19 cellular contexts compared by ENCODE assay signal in genomic region chr19:39345956-39346355, GRCh38. TPM values are rescaled to one million over a fixed set of nuclear protein-coding genes. Genes with fewer than 3 reads are reported as not detected.
DNase-seq lines count a peak whose midpoint lies in the region; ATAC-seq and TF ChIP-seq lines count a peak whose summit lies in the region.
"Had no signal": no experiment of that assay in that cellular context is flagged by ENCODE, and none has a peak within 500 bp of the region (broad histone marks: within the 10 kb centered on the region; RNA-seq: fewer than 3 reads in every experiment).

No MANE protein-coding gene starts in this region.

- no peaks in the 10 kb centered on the region for H3K27me3 ChIP-seq in CD4-positive, alpha-beta T cell (ENCODE audit: control insufficient read depth, insufficient read depth, low read length)
- H3K27me3 ChIP-seq in OCI-LY3 (ENCODE audit: low read depth, low read length) (no peaks in the 10 kb centered on the region), esophagus muscularis mucosa (no peaks in the 10 kb centered on the region), psoas muscle (ENCODE audit: insufficient read depth in 3 of 3, low read length in 2 of 3) (no peaks in the 10 kb centered on the region), BE2C (no peaks in the 10 kb centered on the region)
- H3K27me3 ChIP-seq: foreskin keratinocyte, right atrium auricular region had no signal

- H3K4me3 Mint-ChIP-seq in CD4-positive, alpha-beta T cell, result peak overlapping the region; percentile 69
- H3K4me3 Mint-ChIP-seq: activated CD4-positive, alpha-beta memory T cell treated with anti-CD3 and anti-CD28 coated beads for 36 hours had no signal

- H2AFZ ChIP-seq in OCI-LY3 (ENCODE audit: low read depth, low read length), result no peak overlapping the region

- CTCF ChIA-PET in CD4-positive, alpha-beta T cell (lab: Charles Lee), result interaction anchor here (0.9 to 1.3 kb wide), 3 partner anchors 52 to 224 kb away, joined by 3 to 4 read pairs (median 3); partner anchors contain the start of gene ZFP36

- H3K36me3 ChIP-seq in OCI-LY3 (replicated peaks; ENCODE audit: low read depth, low read length), result peaks cover 31% of the 10 kb centered on the region
- H3K36me3 ChIP-seq in esophagus muscularis mucosa, result peaks cover 0 to 30% (median 24%) of the 10 kb centered on the region in 4 donors
- H3K36me3 ChIP-seq in psoas muscle (ENCODE audit: insufficient read depth in 1 of 2, low read depth in 1 of 2), result peaks cover 9 to 50% of the 10 kb centered on the region in 2 donors
- H3K36me3 ChIP-seq in BE2C, result peaks cover 19% of the 10 kb centered on the region
- H3K36me3 ChIP-seq: right atrium auricular region had no signal

- H3K9ac ChIP-seq in OCI-LY3 (ENCODE audit: low read length), result no peak overlapping the region

- no peaks in the 10 kb centered on the region for H3K9me3 ChIP-seq in CD4-positive, alpha-beta T cell (ENCODE audit: control insufficient read depth, low read length)
- no peaks in the 10 kb centered on the region for H3K9me3 ChIP-seq in OCI-LY3 (ENCODE audit: insufficient read depth, low read length)
- H3K9me3 ChIP-seq in esophagus muscularis mucosa, result no peaks in the 10 kb centered on the region
- H3K9me3 ChIP-seq in psoas muscle, result no peaks in the 10 kb centered on the region
- H3K9me3 ChIP-seq in BE2C, result no peaks in the 10 kb centered on the region
- H3K9me3 ChIP-seq: right atrium auricular region had no signal

- peaks cover 62% of the 10 kb centered on the region for H3K36me3 Mint-ChIP-seq in CD4-positive, alpha-beta T cell (ENCODE audit: low read depth)

- H3K4me3 ChIP-seq in OCI-LY3 (ENCODE audit: low read length) (no peak overlapping the region), esophagus muscularis mucosa (no peak overlapping the region), psoas muscle (no peak overlapping the region), BE2C (ENCODE audit: low read depth, low read length) (no peak overlapping the region)
- H3K4me3 ChIP-seq: right atrium auricular region had no signal

- 62% methylated on average over 1 of the region's 1 CpG for WGBS in esophagus muscularis mucosa
- 32 to 46% (median 33%) methylated on average over 1 of the region's 1 CpG for WGBS in psoas muscle, 3 donors

- TF ChIP-seq EP300 in esophagus muscularis mucosa (IDR thresholded peaks at IDR 0.05), result no peak

- TF ChIP-seq CTCF in CD4-positive, alpha-beta T cell (IDR thresholded peaks at IDR 0.05), result no peak
- TF ChIP-seq CTCF in OCI-LY3 (IDR thresholded peaks at IDR 0.05; ENCODE audit: low read depth, low read length) (peak; percentile 24; the same call in 1 of the 2 replicates), esophagus muscularis mucosa (IDR thresholded peaks at IDR 0.05) (peak in 1 of 3 experiments; percentile 9), psoas muscle (IDR thresholded peaks at IDR 0.05) (no peak), BE2C (IDR thresholded peaks at IDR 0.05; ENCODE audit: low read depth, low read length) (no peak; the same call in 1 of the 2 replicates)

- H3K27ac ChIP-seq in CD4-positive, alpha-beta T cell (ENCODE audit: low read depth, low read length), result no peak overlapping the region
- H3K27ac ChIP-seq in OCI-LY3 (ENCODE audit: low read length) (no peak overlapping the region), esophagus muscularis mucosa (replicated peaks in 1 of 4) (peak overlapping the region in 3 of 4 donors; percentile 2 to 36 (median 31)), psoas muscle (peak overlapping the region; percentile 27)
- H3K27ac ChIP-seq: foreskin keratinocyte, right atrium auricular region had no signal

- no peak overlapping the region for H3K4me2 ChIP-seq in OCI-LY3 (ENCODE audit: low read length)

- no peak for ATAC-seq in CD4-positive, alpha-beta T cell (ENCODE audit: poor library complexity)
- ATAC-seq in psoas muscle, result no peak
- ATAC-seq: foreskin keratinocyte; stimulated activated naive CD8-positive, alpha-beta T cell treated with anti-CD3 and anti-CD28 coated beads, Interleukin-15, Interleukin-2, amounts not matched to agents 100 U/mL and 50 U/mL, for 24 hours had no signal

- no peak for DNase-seq in CD4-positive, alpha-beta T cell
- DNase-seq in esophagus muscularis mucosa (ENCODE audit: extremely low spot score) (no peak), psoas muscle (no peak), NCI-H510A treated with DMSO at 0.1 percent for 48 hours (lab: John Stamatoyannopoulos, UW) (no peak), SIG-M5 treated with dmso at 0.1 percent for 504 hours (lab: John Stamatoyannopoulos, UW; ENCODE audit: unreplicated experiment) (no peak), BE2C (no peak)
- DNase-seq in stimulated activated CD4-positive, alpha-beta T cell treated with anti-CD3 and anti-CD28 coated beads, Interleukin-12 subunit alpha, Interleukin-12 subunit beta, amount 100 ng/mL, for 4 hours, result no peak
- DNase-seq: activated CD4-positive, alpha-beta memory T cell treated with anti-CD3 and anti-CD28 coated beads for 36 hours; dermis blood vessel endothelial cell; foreskin keratinocyte; Karpas-422; NCI-H187 treated with DMSO at 0.1 percent for 48 hours; NCI-H526 treated with DMSO at 0.1 percent for 48 hours; RPMI8226; stimulated activated CD4-positive, alpha-beta T cell treated with anti-CD3 and anti-CD28 coated beads, Interleukin-4, amount 100 ng/mL, for 4 hours; stimulated activated naive CD8-positive, alpha-beta T cell treated with anti-CD3 and anti-CD28 coated beads, Interleukin-15, Interleukin-2, amounts not matched to agents 100 U/mL and 50 U/mL, for 24 hours had no signal

- peaks cover 47% of the 10 kb centered on the region for H3K79me2 ChIP-seq in OCI-LY3 (ENCODE audit: low read length)

- H3K4me1 ChIP-seq in OCI-LY3 (ENCODE audit: low read length) (peaks cover 13% of the 10 kb centered on the region), esophagus muscularis mucosa (peaks cover 46 to 76% (median 67%) of the 10 kb centered on the region in 4 donors), psoas muscle (peaks cover 48% of the 10 kb centered on the region), BE2C (no peaks in the 10 kb centered on the region)

- H3K4me1 Mint-ChIP-seq in CD4-positive, alpha-beta T cell (ENCODE audit: low read depth), result peaks cover 75% of the 10 kb centered on the region

- H3K9me3 Mint-ChIP-seq in CD4-positive, alpha-beta T cell, result no peaks in the 10 kb centered on the region
- H3K9me3 Mint-ChIP-seq: activated CD4-positive, alpha-beta memory T cell treated with anti-CD3 and anti-CD28 coated beads for 36 hours; T-helper 2 cell treated with Interferon-gamma antibody and Interleukin-4, amounts not matched to agents 5 μg/mL and 100 μg/mL, for 36 hours had no signal

- H3K27ac Mint-ChIP-seq in CD4-positive, alpha-beta T cell, result peak overlapping the region; percentile 74

- H4K20me1 ChIP-seq in OCI-LY3 (ENCODE audit: insufficient read depth, low read length), result peaks cover 27% of the 10 kb centered on the region

- no peak for TF ChIP-seq POLR2A in esophagus muscularis mucosa (IDR thresholded peaks at IDR 0.05; ENCODE audit: low read depth)

- no peaks in the 10 kb centered on the region for H3K27me3 Mint-ChIP-seq in CD4-positive, alpha-beta T cell
- H3K27me3 Mint-ChIP-seq: activated CD4-positive, alpha-beta memory T cell treated with anti-CD3 and anti-CD28 coated beads for 36 hours had no signal

- intact Hi-C loops in CD4-positive, alpha-beta T cell (cut with DNase I, micrococcal nuclease), result loop anchor here (10.0 kb wide), 2 partner anchors 189 to 939 kb away; partner anchors contain the start of genes AKT2 (in 1 of the 2) and EID2B (in 1 of the 2)
- intact Hi-C loops in esophagus muscularis mucosa (cut with DNase I) (loop anchor here (10.0 kb wide), 2 partner anchors 79 to 189 kb away; partner anchors contain the start of gene EID2B), psoas muscle (cut with DNase I) (loop anchor here (10.0 kb wide), 2 partner anchors 89 to 189 kb away; partner anchors contain the start of genes EID2B (in 1 of the 2) and RPS16 (in 1 of the 2))

- POLR2A ChIA-PET in CD4-positive, alpha-beta T cell (lab: Charles Lee), result interaction anchor here (1.2 to 1.3 kb wide), 3 partner anchors 10 to 58 kb away, joined by 3 read pairs; partner anchors contain the start of genes GMFG and PAF1

RNA-seq across cellular contexts. Expression of gene SAMD4B, which starts 3.7 kb away (rescaled TPM):
- total RNA-seq in CD4-positive, alpha-beta T cell, result 10 to 100 TPM; 65.0 to 66.9 TPM
- total RNA-seq in esophagus muscularis mucosa, result 100 to 1,000 TPM in 2 of 4 donors, 10 to 100 TPM in 2; 59.8 to 138 (median 104) TPM
- total RNA-seq in psoas muscle, result 10 to 100 TPM; 34.7 to 66.4 (median 51.7) TPM
- 10 to 100 TPM; 42.0 to 97.5 (median 58.4) TPM for polyA plus RNA-seq in psoas muscle
- polyA plus RNA-seq in BE2C (2012; ENCODE audit: insufficient read depth, insufficient read length, low read depth), result 169 TPM

RNA-seq across cellular contexts. Expression of gene GMFG, which starts 10.1 kb away (rescaled TPM):
- 100 to 1,000 TPM; 352 to 367 TPM for total RNA-seq in CD4-positive, alpha-beta T cell
- total RNA-seq in esophagus muscularis mucosa, result 10 to 100 TPM in 2 of 4 donors, 1 to 10 TPM in 2; 4.2 to 26.2 (median 12.0) TPM
- 10 to 100 TPM in 2 of 4 donors, 1 to 10 TPM in 2; 7.6 to 13.0 (median 10.9) TPM for total RNA-seq in psoas muscle
- polyA plus RNA-seq in psoas muscle, result 10 to 100 TPM in 2 of 3 donors, 1 to 10 TPM in 1; 6.3 to 15.9 (median 10.5) TPM
- polyA plus RNA-seq in BE2C (2012; ENCODE audit: insufficient read depth, insufficient read length, low read depth), result not detected
- total RNA-seq: foreskin keratinocyte had no signal

RNA-seq across cellular contexts. Expression of gene LRFN1, which starts 25.3 kb away (rescaled TPM):
- total RNA-seq in CD4-positive, alpha-beta T cell, result 1 to 10 TPM; 2.3 to 2.6 TPM
- total RNA-seq in esophagus muscularis mucosa (1 to 10 TPM in 2 of 4 donors, under 1 TPM in 2; 0.50 to 2.5 (median 1.4) TPM), psoas muscle (under 1 TPM in 3 of 4 donors, not detected in 1; 0.07 to 0.24 (median 0.08) TPM)
- under 1 TPM; 0.04 to 0.08 (median 0.08) TPM for polyA plus RNA-seq in psoas muscle
- polyA plus RNA-seq in BE2C (2012; ENCODE audit: insufficient read depth, insufficient read length, low read depth), result 6.3 TPM

RNA-seq across cellular contexts. Expression of gene PAF1, which starts 45.0 kb away (rescaled TPM):
- 100 to 1,000 TPM in 1 of 2 experiments, 10 to 100 TPM in 1; 99.6 to 101 TPM for total RNA-seq in CD4-positive, alpha-beta T cell
- total RNA-seq in esophagus muscularis mucosa (10 to 100 TPM; 31.6 to 47.2 (median 41.5) TPM), psoas muscle (10 to 100 TPM; 33.7 to 38.0 (median 34.6) TPM)
- 10 to 100 TPM; 34.1 to 58.0 (median 37.6) TPM for polyA plus RNA-seq in psoas muscle
- 130 TPM for polyA plus RNA-seq in BE2C (2012; ENCODE audit: insufficient read depth, insufficient read length, low read depth)

RNA-seq across cellular contexts. Expression of gene MED29, which starts 45.2 kb away (rescaled TPM):
- 10 to 100 TPM; 45.0 to 46.1 TPM for total RNA-seq in CD4-positive, alpha-beta T cell
- total RNA-seq in esophagus muscularis mucosa (10 to 100 TPM; 24.9 to 58.0 (median 38.3) TPM), psoas muscle (10 to 100 TPM; 25.0 to 33.6 (median 30.2) TPM)
- 10 to 100 TPM; 25.0 to 51.7 (median 26.9) TPM for polyA plus RNA-seq in psoas muscle
- 101 TPM for polyA plus RNA-seq in BE2C (2012; ENCODE audit: insufficient read depth, insufficient read length, low read depth)

Comparison
In these comparisons a context has a peak if more than half of its experiments do, and no peak if none do; other contexts are left out.
1. H3K27ac ChIP-seq: peak in esophagus muscularis mucosa (3 of 4) and psoas muscle (single experiment); none in CD4-positive, alpha-beta T cell (single experiment) and OCI-LY3 (single experiment).
2. RNA of gene GMFG, which starts 10.1 kb away (total RNA-seq): 352 to 367 TPM in CD4-positive, alpha-beta T cell; 4.2 to 26.2 TPM in esophagus muscularis mucosa and 7.6 to 13.0 TPM in psoas muscle; every median in the first group is over 10 times any median in the second.